Comparison of ENCODE assay signal across 9 cellular contexts in the genomic region with DNA sequence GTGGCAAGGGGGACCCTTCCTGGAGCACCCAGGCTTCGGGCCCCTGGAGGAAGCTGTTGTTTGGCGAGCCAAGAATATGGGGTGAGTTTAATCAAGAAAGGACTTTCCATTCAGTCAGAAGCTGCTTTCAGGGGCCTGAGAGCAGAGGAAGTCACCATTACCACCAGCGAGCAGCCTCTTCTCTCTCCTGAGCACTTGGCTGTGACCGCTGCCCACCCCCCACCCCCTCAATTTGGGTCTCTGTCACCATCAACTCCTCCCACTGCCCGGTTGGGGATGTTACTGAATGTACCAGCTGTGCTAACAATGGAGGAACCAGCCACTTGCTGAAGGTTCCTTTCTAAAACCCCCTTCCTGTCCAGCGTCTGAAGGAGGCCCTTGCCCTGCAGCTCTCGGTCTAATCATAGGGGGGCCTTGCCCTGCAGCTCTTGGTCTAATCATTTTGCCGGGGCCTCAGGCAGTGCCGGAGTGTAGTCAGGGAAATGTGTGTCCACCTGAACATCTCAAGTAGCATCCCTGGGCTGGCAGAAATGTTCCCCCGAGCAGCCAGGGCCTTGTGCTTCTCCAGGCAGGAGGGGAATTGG. TPM values are rescaled to one million over a fixed set of nuclear protein-coding genes. Genes with fewer than 3 reads are reported as not detected.
DNase-seq lines count a peak whose midpoint lies in the region; ATAC-seq and TF ChIP-seq lines count a peak whose summit lies in the region.
"Had no signal": no experiment of that assay in that cellular context is flagged by ENCODE, and none has a peak within 500 bp of the region (broad histone marks: within the 10 kb centered on the region; RNA-seq: fewer than 3 reads in every experiment).

No MANE protein-coding gene starts in this region.

- peak; percentile 22 for DNase-seq in SKM-1 treated with dmso at 0.1 percent for 144 hours (lab: John Stamatoyannopoulos, UW; ENCODE audit: unreplicated experiment)
- no peak for DNase-seq in SKM-1 (lab: John Stamatoyannopoulos, UW; ENCODE audit: unreplicated experiment)
- peak; percentile 69 to 74 for DNase-seq in stimulated activated naive CD8-positive, alpha-beta T cell treated with anti-CD3 and anti-CD28 coated beads, Interleukin-15, amount 100 ng/mL, for 72 hours
- DNase-seq in NCI-H510A treated with DMSO at 0.1 percent for 48 hours (lab: John Stamatoyannopoulos, UW), result no peak
- DNase-seq in foreskin fibroblast, result no peak

- H3K9ac ChIP-seq in duodenal mucosa (ENCODE audit: low read depth in 1 of 2, low read length in 2 of 2), result peak overlapping the region; percentile 60 to 76

- no peaks in the 10 kb centered on the region for H3K27me3 ChIP-seq in duodenal mucosa (ENCODE audit: control insufficient read depth in 1 of 2, insufficient read depth in 2 of 2, low read length in 2 of 2)

- H3K27me3 Mint-ChIP-seq in IgD-negative memory B cell, result no peaks in the 10 kb centered on the region
- no peaks in the 10 kb centered on the region for H3K27me3 Mint-ChIP-seq in stimulated activated naive CD8-positive, alpha-beta T cell treated with anti-CD3 and anti-CD28 coated beads, Interleukin-15, amount 100 ng/mL, for 72 hours

- TF ChIP-seq CTCF in foreskin fibroblast (IDR thresholded peaks at IDR 0.05; ENCODE audit: low read depth, low read length), result no peak

- peaks cover 5% of the 10 kb centered on the region for H3K36me3 Mint-ChIP-seq in IgD-negative memory B cell

- peaks cover 41 to 52% of the 10 kb centered on the region in 2 donors for H3K4me1 ChIP-seq in duodenal mucosa (ENCODE audit: control insufficient read depth in 1 of 2, insufficient read depth in 2 of 2, low read length in 2 of 2)
- H3K4me1 ChIP-seq: A549 had no signal

- H3K9me3 Mint-ChIP-seq in IgD-negative memory B cell, result peaks cover 0 to 3% (median 0%) of the 10 kb centered on the region in 3 donors
- H3K9me3 Mint-ChIP-seq in stimulated activated naive CD8-positive, alpha-beta T cell treated with anti-CD3 and anti-CD28 coated beads, Interleukin-15, amount 100 ng/mL, for 72 hours, result no peaks in the 10 kb centered on the region

- H3K4me3 ChIP-seq in duodenal mucosa (ENCODE audit: low read depth in 1 of 2, low read length in 2 of 2), result peak overlapping the region; percentile 63 to 76
- H3K4me3 ChIP-seq in foreskin fibroblast (ENCODE audit: low read depth in 1 of 2, low read length in 2 of 2), result no peak overlapping the region
- H3K4me3 ChIP-seq: A549 had no signal

- no peak overlapping the region for H3K27ac ChIP-seq in duodenal mucosa (ENCODE audit: low read depth, low read length)
- H3K27ac ChIP-seq: A549 had no signal

- H3K4me3 Mint-ChIP-seq in IgD-negative memory B cell, result peak overlapping the region; percentile 92 to 99 (median 97)
- peak overlapping the region; percentile 96 for H3K4me3 Mint-ChIP-seq in stimulated activated naive CD8-positive, alpha-beta T cell treated with anti-CD3 and anti-CD28 coated beads, Interleukin-15, amount 100 ng/mL, for 72 hours

- H3K9me3 ChIP-seq in duodenal mucosa (ENCODE audit: control insufficient read depth in 1 of 2, low read length in 2 of 2), result no peaks in the 10 kb centered on the region
- H3K9me3 ChIP-seq: A549 had no signal

- H3K27ac Mint-ChIP-seq in IgD-negative memory B cell, result peak overlapping the region; percentile 96 to 99 (median 97)
- H3K27ac Mint-ChIP-seq in stimulated activated naive CD8-positive, alpha-beta T cell treated with anti-CD3 and anti-CD28 coated beads, Interleukin-15, amount 100 ng/mL, for 72 hours, result peak overlapping the region; percentile 97 to 99

- peaks cover 0 to 3% of the 10 kb centered on the region in 2 donors for H3K36me3 ChIP-seq in duodenal mucosa (ENCODE audit: control insufficient read depth in 1 of 2, insufficient read depth in 2 of 2, low read length in 2 of 2)

- peak; percentile 60 for ATAC-seq in stimulated activated naive CD8-positive, alpha-beta T cell treated with anti-CD3 and anti-CD28 coated beads, Interleukin-15, amount 100 ng/mL, for 72 hours
- no peak for ATAC-seq in HG02970 (IDR thresholded peaks at IDR 0.05; ENCODE audit: low FRiP score, unreplicated experiment)

- peaks cover 23 to 28% (median 27%) of the 10 kb centered on the region in 3 donors for H3K4me1 Mint-ChIP-seq in IgD-negative memory B cell
- peaks cover 53% of the 10 kb centered on the region for H3K4me1 Mint-ChIP-seq in stimulated activated naive CD8-positive, alpha-beta T cell treated with anti-CD3 and anti-CD28 coated beads, Interleukin-15, amount 100 ng/mL, for 72 hours

RNA-seq across cellular contexts. Expression of gene INPP5D, which starts 1.0 kb away (rescaled TPM):
- polyA plus RNA-seq in IgD-negative memory B cell, result 220 TPM

RNA-seq across cellular contexts. Expression of gene NEU2, which starts 28.6 kb away (rescaled TPM):
- not detected for polyA plus RNA-seq in IgD-negative memory B cell
- polyA plus RNA-seq: A549 had no signal

RNA-seq across cellular contexts. Expression of gene NGEF, which starts 48.0 kb away (rescaled TPM):
- not detected for polyA plus RNA-seq in IgD-negative memory B cell

Comparison
In these comparisons a context has a peak if more than half of its experiments do, and no peak if none do; other contexts are left out.
1. DNase-seq: peak in SKM-1 treated with dmso at 0.1 percent for 144 hours (single experiment) and stimulated activated naive CD8-positive, alpha-beta T cell treated with anti-CD3 and anti-CD28 coated beads, Interleukin-15, amount 100 ng/mL, for 72 hours (2 of 2); none in SKM-1 (single experiment), NCI-H510A treated with DMSO at 0.1 percent for 48 hours (single experiment) and foreskin fibroblast (0 of 2).
2. H3K4me3 ChIP-seq: peak in duodenal mucosa (2 of 2); none in foreskin fibroblast (0 of 2).